10 cellular contexts compared by ENCODE assay signal in genomic region chr12:6788972-6789905, GRCh38. TPM values are rescaled to one million over a fixed set of nuclear protein-coding genes. Genes with fewer than 3 reads are reported as not detected.
DNase-seq lines count a peak whose midpoint lies in the region; ATAC-seq, FAIRE-seq and TF ChIP-seq lines count a peak whose summit lies in the region.
"Had no signal": no experiment of that assay in that cellular context is flagged by ENCODE, and none has a peak within 500 bp of the region (broad histone marks: within the 10 kb centered on the region; RNA-seq: fewer than 3 reads in every experiment).

TSS of gene CD4 (plus strand) at chr12:6789528. CDS start at chr12:6800139, 10,611 bp downstream.

- POLR2A ChIA-PET in naive thymus-derived CD8-positive, alpha-beta T cell (lab: Charles Lee): interaction anchor here (0.5 to 1.2 kb wide), 2 partner anchors 36 to 39 kb away, joined by 3 read pairs; partner anchors contain the start of genes MLF2 and P3H3

- intact Hi-C loops in upper lobe of right lung (cut with DNase I): no loop called here

- H3K4me3 Mint-ChIP-seq in naive thymus-derived CD8-positive, alpha-beta T cell: peak within 1 kb of the TSS in 6 of 10 donors; percentile 6 to 65 (median 29)
- H3K4me3 Mint-ChIP-seq: stimulated activated naive B cell treated with anti-CD40 and anti-IgM and Interleukin-4, amounts not matched to agents 10 μg/mL and 1 μg/mL and 100 μg/mL, for 72 hours had no signal

- H3K4me3 ChIP-seq in upper lobe of right lung: peak within 1 kb of the TSS; percentile 55

- no peak for ATAC-seq in naive thymus-derived CD8-positive, alpha-beta T cell
- peak; percentile 83 for ATAC-seq in upper lobe of right lung
- no peak for ATAC-seq in HG02840 (IDR thresholded peaks at IDR 0.05; ENCODE audit: low FRiP score, unreplicated experiment)
- no peak for ATAC-seq in HG03432 (IDR thresholded peaks at IDR 0.05; ENCODE audit: unreplicated experiment)
- ATAC-seq: stimulated activated naive B cell treated with anti-CD40 and anti-IgM and Interleukin-4, amounts not matched to agents 10 μg/mL and 1 μg/mL and 100 μg/mL, for 72 hours had no signal

- peaks cover 36% of the 10 kb centered on the region for H3K4me1 ChIP-seq in upper lobe of right lung

- H3K27me3 ChIP-seq in upper lobe of right lung: no peaks in the 10 kb centered on the region

- peak within 1 kb of the TSS; percentile 85 for H3K27ac ChIP-seq in upper lobe of right lung
- H3K27ac ChIP-seq: 22Rv1 had no signal

- no peak for TF ChIP-seq CTCF in upper lobe of right lung (IDR thresholded peaks at IDR 0.05)

- H3K36me3 ChIP-seq in upper lobe of right lung: no peaks in the 10 kb centered on the region

- peaks cover 0 to 2% (median 0%) of the 10 kb centered on the region in 5 donors for H3K27me3 Mint-ChIP-seq in naive thymus-derived CD8-positive, alpha-beta T cell

- no peaks in the 10 kb centered on the region for H3K36me3 Mint-ChIP-seq in naive thymus-derived CD8-positive, alpha-beta T cell
- H3K36me3 Mint-ChIP-seq: stimulated activated naive B cell treated with anti-CD40 and anti-IgM and Interleukin-4, amounts not matched to agents 10 μg/mL and 1 μg/mL and 100 μg/mL, for 72 hours had no signal

- FAIRE-seq in GM19239 (lab: Jason Lieb, UNC): no peak

- no peaks in the 10 kb centered on the region for H3K9me3 Mint-ChIP-seq in naive thymus-derived CD8-positive, alpha-beta T cell
- H3K9me3 Mint-ChIP-seq: stimulated activated naive B cell treated with anti-CD40 and anti-IgM and Interleukin-4, amounts not matched to agents 10 μg/mL and 1 μg/mL and 100 μg/mL, for 72 hours had no signal

- DNase-seq in SKM-1 treated with dmso at 0.1 percent for 144 hours (lab: John Stamatoyannopoulos, UW; ENCODE audit: unreplicated experiment): peak; percentile 26
- DNase-seq in SKM-1 (lab: John Stamatoyannopoulos, UW; ENCODE audit: unreplicated experiment): no peak
- DNase-seq in central memory CD4-positive, alpha-beta T cell: peak; percentile 77
- no peak for DNase-seq in naive thymus-derived CD8-positive, alpha-beta T cell
- DNase-seq in upper lobe of right lung: peak; percentile 78
- no peak for DNase-seq in GM19239 (ENCODE audit: insufficient read length, low spot score)
- DNase-seq: stimulated activated naive B cell treated with anti-CD40 and anti-IgM and Interleukin-4, amounts not matched to agents 10 μg/mL and 1 μg/mL and 100 μg/mL, for 72 hours had no signal

- H3K9me3 ChIP-seq in upper lobe of right lung: no peaks in the 10 kb centered on the region

- H3K4me1 Mint-ChIP-seq in naive thymus-derived CD8-positive, alpha-beta T cell: peaks cover 30 to 60% (median 53%) of the 10 kb centered on the region in 4 donors

- H3K27ac Mint-ChIP-seq in naive thymus-derived CD8-positive, alpha-beta T cell: peak within 1 kb of the TSS in 7 of 10 donors; percentile 35 to 84 (median 40)
- H3K27ac Mint-ChIP-seq: stimulated activated naive B cell treated with anti-CD40 and anti-IgM and Interleukin-4, amounts not matched to agents 10 μg/mL and 1 μg/mL and 100 μg/mL, for 72 hours had no signal

RNA-seq across cellular contexts. Expression of gene CD4, which starts in this region (rescaled TPM):
- 1 to 10 TPM; 1.4 to 1.5 TPM for total RNA-seq in naive thymus-derived CD8-positive, alpha-beta T cell
- 1 to 10 TPM in 1 of 3 donors, under 1 TPM in 2; 0.39 to 1.3 (median 0.53) TPM for polyA plus RNA-seq in naive thymus-derived CD8-positive, alpha-beta T cell
- total RNA-seq in upper lobe of right lung: 67.6 TPM

Comparison
In these comparisons a context has a peak if more than half of its experiments do, and no peak if none do; other contexts are left out.
1. RNA of gene CD4 (total RNA-seq): 67.6 TPM in upper lobe of right lung (single experiment); 1.4 to 1.5 TPM in naive thymus-derived CD8-positive, alpha-beta T cell; every median in the first group is over 10 times any median in the second.
2. DNase-seq: peak in SKM-1 treated with dmso at 0.1 percent for 144 hours (single experiment), central memory CD4-positive, alpha-beta T cell (single experiment) and upper lobe of right lung (single experiment); none in SKM-1 (single experiment), naive thymus-derived CD8-positive, alpha-beta T cell (0 of 10) and GM19239 (single experiment).